ENCODE assay signal across 1 cellular context in the genomic region with DNA sequence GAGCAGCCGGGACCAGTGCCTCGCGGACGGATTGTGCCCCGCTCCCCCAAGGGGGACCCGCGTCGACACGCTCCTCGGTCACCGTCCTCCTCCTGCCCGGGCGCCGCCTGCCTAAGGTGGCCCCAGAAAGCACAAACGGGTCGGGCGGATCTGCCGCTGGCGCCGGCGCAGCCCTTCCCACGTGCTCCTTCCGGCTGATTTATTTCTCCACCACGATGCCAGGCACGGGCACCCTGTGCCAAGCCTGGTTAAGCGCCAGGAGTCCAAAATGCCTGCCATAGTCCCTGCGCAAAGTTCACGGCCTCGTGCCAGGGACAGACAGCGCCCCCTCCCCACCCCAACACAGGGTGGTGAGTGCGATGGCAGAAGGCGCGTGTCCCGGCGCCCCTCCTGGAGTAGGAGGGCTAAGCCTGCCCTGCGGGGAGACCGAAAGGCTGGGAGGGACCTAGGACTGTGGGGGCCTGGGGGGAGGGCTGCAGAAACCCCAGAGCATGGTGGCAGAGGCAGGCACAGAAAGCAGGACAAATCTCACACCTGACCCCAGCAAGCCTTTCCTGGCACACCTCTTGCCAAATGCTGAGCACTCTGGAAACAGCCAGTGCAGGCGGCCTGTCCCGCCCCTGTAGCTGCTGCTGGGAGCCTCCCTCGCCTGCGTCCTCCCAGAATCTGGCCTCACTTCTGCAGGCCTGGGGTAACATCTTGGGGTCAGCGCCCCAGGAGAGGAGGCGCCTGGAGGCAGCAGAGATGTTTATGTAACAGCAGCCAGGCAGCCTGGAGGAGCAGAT.
TF ChIP-seq lines count a peak whose summit lies in the region.

No MANE protein-coding gene starts in this region.

TF ChIP-seq in liver, 16 proteins besides CTCF, POLR2A, EP300 and RAD21 (continued from another document):
- peak in 1 of 2 donors; percentile 14 for TF ChIP-seq JUND (IDR thresholded peaks at IDR 0.05)
TF ChIP-seq in liver: peak in this region for 10.
